ENCODE assay signal across 8 cellular contexts in genomic region chr1:75233302-75233929, GRCh38.
A peak's percentile ranks its signal among the peaks of the same experiment; 100 is the strongest.
DNase-seq lines count a peak whose midpoint lies in the region; ATAC-seq lines count a peak whose summit lies in the region.

No MANE protein-coding gene starts in this region.

- ATAC-seq in GM18870 (IDR thresholded peaks at IDR 0.05; ENCODE audit: unreplicated experiment) (peak; percentile 82), HG03025 (IDR thresholded peaks at IDR 0.05; ENCODE audit: low FRiP score, unreplicated experiment) (peak; percentile 84)

- peak; percentile 9 for DNase-seq in COLO829 (ENCODE audit: low spot score)
- peak; percentile 28 to 69 for DNase-seq in NCI-H2081 (lab: John Stamatoyannopoulos, UW)
- peak; percentile 33 for DNase-seq in amniotic epithelial cell (ENCODE audit: low read depth)
- peak; percentile 65 for DNase-seq in kidney glomerular epithelial cell (lab: John Stamatoyannopoulos, UW)
- DNase-seq in posterior vena cava (ENCODE audit: low spot score) = no peak
- DNase-seq in stimulated activated CD4-positive, alpha-beta T cell treated with anti-CD3 and anti-CD28 coated beads, Interleukin-15, amount 100 ng/mL, for 24 hours = no peak

- intact Hi-C loops in posterior vena cava (cut with DNase I) = no loop called here

Comparison
In these comparisons a context has a peak if more than half of its experiments do, and no peak if none do; other contexts are left out.
1. DNase-seq: peak in COLO829 (single experiment), NCI-H2081 (2 of 2), amniotic epithelial cell (single experiment) and kidney glomerular epithelial cell (single experiment); none in posterior vena cava (single experiment) and stimulated activated CD4-positive, alpha-beta T cell treated with anti-CD3 and anti-CD28 coated beads, Interleukin-15, amount 100 ng/mL, for 24 hours (single experiment).